In genomic region chr7:100335566-100336466, GRCh38 we compare ENCODE assay signal across 8 cellular contexts. TPM values are rescaled to one million over a fixed set of nuclear protein-coding genes. Genes with fewer than 3 reads are reported as not detected.
DNase-seq lines count a peak whose midpoint lies in the region; TF ChIP-seq lines count a peak whose summit lies in the region.
"Not testable (repeated sequence)": the region's sequence is repeated elsewhere in the genome, so short reads cannot be mapped to it uniquely, and the experiment has no call there.

No MANE protein-coding gene starts in this region.

- not testable (repeated sequence) for H3T11ph ChIP-seq in H9 (ENCODE audit: low read length)

- not testable (repeated sequence) for H3K27me3 Mint-ChIP-seq in H9 (ENCODE audit: low read depth); neural crest cell (ENCODE audit: low read depth)

- not testable (repeated sequence) for H3K23ac ChIP-seq in H9 (ENCODE audit: insufficient read length, low read depth, low read length)

- TF ChIP-seq POLR2A in stomach (IDR thresholded peaks at IDR 0.05) = peak in 3 of 4 donors; percentile 53 to 99 (median 96)

- not testable (repeated sequence) for H3K79me2 ChIP-seq in H9 (ENCODE audit: insufficient read depth, low read length)

- H3K27ac ChIP-seq in H9 (ENCODE audit: insufficient read length, low read depth, low read length) = not testable (repeated sequence)
- H3K27ac ChIP-seq in stomach = peak overlapping the region; percentile 94 to 99 (median 98)

- TF ChIP-seq EP300 in stomach (IDR thresholded peaks at IDR 0.05) = not testable (repeated sequence)

- peaks cover 11 to 35% (median 31%) of the 10 kb centered on the region in 3 experiments; a peak in 6 of 7 replicates for H3K36me3 Mint-ChIP-seq in H9 (ENCODE audit: insufficient read depth in 1 of 3, low read depth in 3 of 3)
- H3K36me3 Mint-ChIP-seq in neural crest cell (ENCODE audit: low read depth) = not testable (repeated sequence)

- H3K27ac Mint-ChIP-seq in H9 = peak overlapping the region; percentile 95 to 99 (median 97); a peak in 6 of 7 replicates
- peak overlapping the region; percentile 71 for H3K27ac Mint-ChIP-seq in neural crest cell (ENCODE audit: unreplicated experiment)

- H2AFZ ChIP-seq in H9 (ENCODE audit: low read length) = not testable (repeated sequence)

- H2BK120ac ChIP-seq in H9 (ENCODE audit: low read depth, low read length, poor library complexity, severe bottlenecking) = not testable (repeated sequence)

- not testable (repeated sequence) for H3K9me3 Mint-ChIP-seq in H9, neural crest cell

- H4K20me1 ChIP-seq in H9 (ENCODE audit: control insufficient read depth, insufficient read depth, insufficient read length) = not testable (repeated sequence)

- peak overlapping the region; percentile 88 for H3K4me3 ChIP-seq in MG63
- peak overlapping the region; percentile 75 for H3K4me3 ChIP-seq in fibroblast of villous mesenchyme (ENCODE audit: low read depth, low read length)
- peak overlapping the region; percentile 59 to 71 (median 68) for H3K4me3 ChIP-seq in stomach

- H3K9me3 ChIP-seq in ES-I3 (ENCODE audit: control insufficient read depth, insufficient read depth, low read length); H9 (ENCODE audit: control insufficient read depth, low read depth, low read length); MG63; stomach: not testable (repeated sequence)

- peak overlapping the region; percentile 87 for H3K18ac ChIP-seq in H9 (ENCODE audit: insufficient read length, low read depth, low read length)

- H3K4me3 Mint-ChIP-seq in H9 (peak overlapping the region; percentile 91 to 95), neural crest cell (peak overlapping the region; percentile 90)

- peak; percentile 94 for DNase-seq in H9
- peak; percentile 88 for DNase-seq in MG63
- DNase-seq in SHP77 (lab: John Stamatoyannopoulos, UW) = peak; percentile 77 to 85
- peak; percentile 74 for DNase-seq in activated gamma-delta T cell (lab: John Stamatoyannopoulos, UW)
- peak; percentile 95 for DNase-seq in fibroblast of villous mesenchyme (ENCODE audit: low read depth)
- peak; percentile 79 for DNase-seq in neural crest cell (ENCODE audit: low read depth, low spot score)
- peak; percentile 92 for DNase-seq in stomach

- H2BK20ac ChIP-seq in H9 (ENCODE audit: low read depth, low read length, poor library complexity, severe bottlenecking) = not testable (repeated sequence)

- not testable (repeated sequence) for H4K8ac ChIP-seq in H9 (replicated peaks; ENCODE audit: insufficient read length, low read depth, low read length)

- TF ChIP-seq CTCF in H9 (conservative IDR thresholded peaks at IDR 0.05); fibroblast of villous mesenchyme (IDR thresholded peaks at IDR 0.05; ENCODE audit: insufficient read depth, low read depth, low read length); neural crest cell (conservative IDR thresholded peaks at IDR 0.05); stomach (IDR thresholded peaks at IDR 0.05): not testable (repeated sequence)

- not testable (repeated sequence) for H2BK15ac ChIP-seq in H9 (ENCODE audit: low read depth, low read length)

- H2BK12ac ChIP-seq in H9 (ENCODE audit: insufficient read length, low read depth, low read length) = not testable (repeated sequence)

- not testable (repeated sequence) for H3K4me1 ChIP-seq in ES-I3 (ENCODE audit: insufficient read depth, low read length); H9 (ENCODE audit: insufficient read depth, low read length)
- peaks cover 0 to 19% (median 16%) of the 10 kb centered on the region in 4 donors for H3K4me1 ChIP-seq in stomach

- not testable (repeated sequence) for H3K56ac ChIP-seq in H9 (ENCODE audit: insufficient read length, low read depth, low read length)

- H3K79me1 ChIP-seq in H9 (ENCODE audit: insufficient read depth, low read depth, low read length, poor library complexity, severe bottlenecking) = not testable (repeated sequence)

- H4K5ac ChIP-seq in H9 (ENCODE audit: insufficient read length, low read depth, low read length) = not testable (repeated sequence)

- H4K91ac ChIP-seq in H9 (ENCODE audit: insufficient read length, low read depth, low read length) = not testable (repeated sequence)

- WGBS in H9 (ENCODE audit: extremely low coverage, insufficient read length, low lambda C conversion rate) = no CpG with 5 or more reads among the region's 85 CpGs
- WGBS in stomach, 5 donors = 0 to 1% (median 0%) methylated on average over 46 to 81 of the region's 85 CpGs

- not testable (repeated sequence) for H3K27me3 ChIP-seq in H9 (ENCODE audit: insufficient read depth, low read length); MG63; stomach

- peak overlapping the region; percentile 87 for H3K14ac ChIP-seq in H9 (ENCODE audit: insufficient read depth, low read length)

- H2BK5ac ChIP-seq in H9 (ENCODE audit: insufficient read length, low read length) = not testable (repeated sequence)

- peak overlapping the region; percentile 76 for H3K9ac ChIP-seq in ES-I3 (ENCODE audit: low read depth, low read length)
- H3K9ac ChIP-seq in H9 (ENCODE audit: extremely low read depth, insufficient read length, low read length) = peak overlapping the region; percentile 75

- not testable (repeated sequence) for H3K4ac ChIP-seq in H9 (ENCODE audit: low read depth, low read length)

- H3K4me2 ChIP-seq in H9 (ENCODE audit: insufficient read depth, insufficient read length, low read length) = not testable (repeated sequence)

- intact Hi-C loops in stomach (cut with DNase I; ENCODE audit: low total_unique reads) = not testable (repeated sequence)

- H2AK5ac ChIP-seq in H9 (ENCODE audit: insufficient read length, low read length) = not testable (repeated sequence)

- H3K4me1 Mint-ChIP-seq in H9 (peaks cover 8 to 10% of the 10 kb centered on the region in 2 experiments), neural crest cell (peaks cover 13% of the 10 kb centered on the region)

- H3K36me3 ChIP-seq in ES-I3 (ENCODE audit: insufficient read depth, low read length); MG63: not testable (repeated sequence)
- H3K36me3 ChIP-seq in stomach = peaks cover 0 to 26% (median 17%) of the 10 kb centered on the region in 4 donors

- H3K23me2 ChIP-seq in H9 (ENCODE audit: insufficient read length, low read depth, low read length, poor library complexity, severe bottlenecking) = not testable (repeated sequence)

RNA-seq across cellular contexts. Expression of gene PILRB, which starts 22.1 kb away (rescaled TPM):
- total RNA-seq in H9 (2021) (43.5 and 50.1 TPM in 2 replicates), fibroblast of villous mesenchyme (10.0 and 11.7 TPM in 2 replicates), neural crest cell (36.5 and 36.6 TPM in 2 replicates), stomach (100 to 1,000 TPM in 2 of 5 donors, 10 to 100 TPM in 3; 18.5 to 141 (median 61.3) TPM)
- total RNA-seq in MG63 (2014; rRNA removed; shearing (Covaris generic); ENCODE audit: low replicate concordance) = 6.2 and 7.2 TPM in 2 replicates
- polyA plus RNA-seq in stomach = 10 to 100 TPM; 16.8 to 82.3 (median 20.7) TPM

RNA-seq across cellular contexts. Expression of gene SPDYE3, which starts 28.3 kb away (rescaled TPM):
- total RNA-seq in H9 (2021) (not detected in 2 replicates), fibroblast of villous mesenchyme (under 0.01 TPM in 1 of 2 replicates, not detected in the other), neural crest cell (not detected in 2 replicates), stomach (not detected)
- not detected in 2 replicates for total RNA-seq in MG63 (2014; rRNA removed; shearing (Covaris generic); ENCODE audit: low replicate concordance)
- not detected for polyA plus RNA-seq in stomach

RNA-seq across cellular contexts. Expression of gene PILRA, which starts 37.5 kb away (rescaled TPM):
- total RNA-seq in H9 (2021) (3.2 and 3.3 TPM in 2 replicates), fibroblast of villous mesenchyme (0.43 TPM in 1 of 2 replicates, not detected in the other), neural crest cell (2.6 and 2.7 TPM in 2 replicates), stomach (1 to 10 TPM in 2 of 5 donors, not detected in 3; 3.1 to 10.0 TPM)
- total RNA-seq in MG63 (2014; rRNA removed; shearing (Covaris generic); ENCODE audit: low replicate concordance) = not detected in 2 replicates
- 1 to 10 TPM; 1.4 to 3.1 (median 1.9) TPM for polyA plus RNA-seq in stomach
